Comparison of ENCODE assay signal across 26 cellular contexts in genomic region chr17:30917050-30917449, GRCh38.
"Had no signal": no experiment of that assay in that cellular context is flagged by ENCODE, and none has a peak within 500 bp of the region (broad histone marks: within the 10 kb centered on the region; RNA-seq: fewer than 3 reads in every experiment).

No MANE protein-coding gene starts in this region.

- H3K27ac ChIP-seq: stomach, suprapubic skin, testis, thoracic aorta, thyroid gland, tibial artery, tibial nerve, transverse colon, upper lobe of left lung, upper lobe of right lung, uterus, vagina had no signal

- H3K27me3 ChIP-seq: testis, thyroid gland, uterus, vagina had no signal

- DNase-seq: stimulated activated CD4-positive, alpha-beta T cell treated with anti-CD3 and anti-CD28 coated beads, Interleukin-2, amount 100 ng/mL, for 48 hours; stimulated activated CD4-positive, alpha-beta T cell treated with anti-CD3 and anti-CD28 coated beads, Interleukin-4, amount 100 ng/mL, for 1 hour; stimulated activated CD4-positive, alpha-beta T cell treated with anti-CD3 and anti-CD28 coated beads, Interleukin-4, amount 100 ng/mL, for 24 hours; stimulated activated CD4-positive, alpha-beta T cell treated with anti-CD3 and anti-CD28 coated beads, Interleukin-4, amount 100 ng/mL, for 4 hours; stimulated activated CD8-positive, alpha-beta memory T cell treated with anti-CD3 and anti-CD28 coated beads, Interleukin-4, amount 100 ng/mL, for 48 hours; stimulated activated naive B cell treated with anti-CD40 and anti-IgM and Interleukin-4, amounts not matched to agents 10 μg/mL and 1 μg/mL and 100 μg/mL, for 72 hours; stimulated activated naive CD4-positive, alpha-beta T cell; stimulated activated naive CD4-positive, alpha-beta T cell treated with Interleukin-2 at 50 U/mL for 16 hours; stimulated activated naive CD8-positive, alpha-beta T cell treated with anti-CD3 and anti-CD28 coated beads, Interleukin-15, amount 100 ng/mL, for 72 hours; stimulated activated naive CD8-positive, alpha-beta T cell treated with anti-CD3 and anti-CD28 coated beads, Interleukin-15, Interleukin-2, amounts not matched to agents 100 U/mL and 50 U/mL, for 24 hours; stomach; substantia nigra; testis; thyroid gland; transverse colon; trophoblast cell; upper lobe of left lung; upper lobe of right lung; uterus had no signal

- H3K4me1 ChIP-seq: upper lobe of right lung had no signal

- H3K4me3 ChIP-seq: stomach, suprapubic skin, testis, thoracic aorta, thyroid gland, tibial artery, tibial nerve, transverse colon, upper lobe of left lung, upper lobe of right lung, uterus, vagina had no signal

- H3K9me3 ChIP-seq: stomach, suprapubic skin, testis, thoracic aorta, thyroid gland, tibial artery, tibial nerve, transverse colon, upper lobe of left lung, upper lobe of right lung, uterus, vagina had no signal

- H3K36me3 ChIP-seq: stomach, suprapubic skin, thoracic aorta, thyroid gland, tibial artery, tibial nerve, transverse colon, upper lobe of left lung, upper lobe of right lung, uterus, vagina had no signal

- ATAC-seq: stimulated activated effector memory CD8-positive, alpha-beta T cell treated with anti-CD3 and anti-CD28 coated beads, Interleukin-12 subunit alpha, Interleukin-12 subunit beta, amount 100 ng/mL, for 72 hours; stimulated activated memory B cell treated with anti-CD40 and anti-IgM and Interleukin-4, amounts not matched to agents 10 μg/mL and 1 μg/mL and 100 μg/mL, for 72 hours; stimulated activated naive B cell treated with anti-CD40 and anti-IgM and Interleukin-4, amounts not matched to agents 10 μg/mL and 1 μg/mL and 100 μg/mL, for 72 hours; stimulated activated naive CD8-positive, alpha-beta T cell treated with anti-CD3 and anti-CD28 coated beads, Interleukin-15, amount 100 ng/mL, for 72 hours; stimulated activated naive CD8-positive, alpha-beta T cell treated with anti-CD3 and anti-CD28 coated beads, Interleukin-15, Interleukin-2, amounts not matched to agents 100 U/mL and 50 U/mL, for 24 hours; upper lobe of right lung had no signal
